8 cellular contexts compared by ENCODE assay signal in genomic region chr5:140648132-140648432, GRCh38.
A peak's percentile ranks its signal among the peaks of the same experiment; 100 is the strongest.
DNase-seq lines count a peak whose midpoint lies in the region; ATAC-seq and TF ChIP-seq lines count a peak whose summit lies in the region.

No MANE protein-coding gene starts in this region.

- H3K9me3 Mint-ChIP-seq in stimulated activated naive CD8-positive, alpha-beta T cell treated with anti-CD3 and anti-CD28 coated beads, Interleukin-15, amount 100 ng/mL, for 72 hours = no peaks in the 10 kb centered on the region

- DNase-seq in NCI-H82 (lab: John Stamatoyannopoulos, UW) = peak; percentile 54
- DNase-seq in NCI-H82 treated with DMSO at 0.1 percent for 48 hours (lab: John Stamatoyannopoulos, UW; ENCODE audit: unreplicated experiment) = no peak
- peak; percentile 44 for DNase-seq in hepatic stellate cell (ENCODE audit: low spot score)
- DNase-seq in stimulated activated naive CD8-positive, alpha-beta T cell treated with anti-CD3 and anti-CD28 coated beads, Interleukin-15, amount 100 ng/mL, for 72 hours = no peak
- DNase-seq in DMS153 treated with DMSO at 0.1 percent for 48 hours (lab: John Stamatoyannopoulos, UW; ENCODE audit: unreplicated experiment) = no peak

- peak overlapping the region; percentile 80 for H3K27ac ChIP-seq in VCaP

- TF ChIP-seq CTCF in VCaP (conservative IDR thresholded peaks at IDR 0.05) = no peak

- H3K4me3 Mint-ChIP-seq in stimulated activated naive CD8-positive, alpha-beta T cell treated with anti-CD3 and anti-CD28 coated beads, Interleukin-15, amount 100 ng/mL, for 72 hours = peak overlapping the region; percentile 95 to 100

- no peak for ATAC-seq in stimulated activated naive CD8-positive, alpha-beta T cell treated with anti-CD3 and anti-CD28 coated beads, Interleukin-15, amount 100 ng/mL, for 72 hours
- ATAC-seq in HG02870 (IDR thresholded peaks at IDR 0.05; ENCODE audit: unreplicated experiment) (no peak), HG03135 (IDR thresholded peaks at IDR 0.05; ENCODE audit: unreplicated experiment) (no peak)

- H3K27me3 Mint-ChIP-seq in stimulated activated naive CD8-positive, alpha-beta T cell treated with anti-CD3 and anti-CD28 coated beads, Interleukin-15, amount 100 ng/mL, for 72 hours = no peaks in the 10 kb centered on the region

- H3K27ac Mint-ChIP-seq in stimulated activated naive CD8-positive, alpha-beta T cell treated with anti-CD3 and anti-CD28 coated beads, Interleukin-15, amount 100 ng/mL, for 72 hours = peak overlapping the region; percentile 98 to 100

- H3K4me1 Mint-ChIP-seq in stimulated activated naive CD8-positive, alpha-beta T cell treated with anti-CD3 and anti-CD28 coated beads, Interleukin-15, amount 100 ng/mL, for 72 hours = peaks cover 57% of the 10 kb centered on the region

Comparison
In these comparisons a context has a peak if more than half of its experiments do, and no peak if none do; other contexts are left out.
1. DNase-seq: peak in NCI-H82 (single experiment) and hepatic stellate cell (single experiment); none in NCI-H82 treated with DMSO at 0.1 percent for 48 hours (single experiment), stimulated activated naive CD8-positive, alpha-beta T cell treated with anti-CD3 and anti-CD28 coated beads, Interleukin-15, amount 100 ng/mL, for 72 hours (0 of 2) and DMS153 treated with DMSO at 0.1 percent for 48 hours (single experiment).